In genomic region chr11:47466201-47466600, GRCh38 we compare ENCODE assay signal across 10 cellular contexts. TPM values are rescaled to one million over a fixed set of nuclear protein-coding genes. Genes with fewer than 3 reads are reported as not detected.
A peak's percentile ranks its signal among the peaks of the same experiment; 100 is the strongest.
DNase-seq lines count a peak whose midpoint lies in the region; ATAC-seq and TF ChIP-seq lines count a peak whose summit lies in the region.
"Had no signal": no experiment of that assay in that cellular context is flagged by ENCODE, and none has a peak within 500 bp of the region (broad histone marks: within the 10 kb centered on the region; RNA-seq: fewer than 3 reads in every experiment).

No MANE protein-coding gene starts in this region.

- no peak for TF ChIP-seq EP300 in transverse colon (IDR thresholded peaks at IDR 0.05; ENCODE audit: low read depth)

- intact Hi-C loops in heart left ventricle (cut with DNase I), result loop anchor here in 3 of 10 donors (5.0 to 10.0 kb wide), 2 partner anchors 86 to 149 kb away; partner anchors contain the start of gene CELF1 (in 1 of the 3)
- intact Hi-C loops in left ventricle myocardium superior (cut with micrococcal nuclease), result no loop called here
- intact Hi-C loops in transverse colon (cut with DNase I; ENCODE audit: low total_unique reads), result no loop called here

- TF ChIP-seq CTCF in heart left ventricle (IDR thresholded peaks at IDR 0.05), result no peak
- no peak for TF ChIP-seq CTCF in transverse colon (IDR thresholded peaks at IDR 0.05)

- H3K4me3 ChIP-seq in heart left ventricle, result peak overlapping the region in 3 of 12 donors; percentile 5 to 28 (median 7)
- H3K4me3 ChIP-seq in muscle layer of duodenum (ENCODE audit: low read depth in 1 of 2, low read length in 2 of 2), result no peak overlapping the region
- H3K4me3 ChIP-seq in transverse colon, result no peak overlapping the region

- H3K4me1 ChIP-seq in heart left ventricle, result peaks cover 3 to 49% (median 31%) of the 10 kb centered on the region in 12 donors
- H3K4me1 ChIP-seq in muscle layer of duodenum (ENCODE audit: control insufficient read depth in 1 of 2, insufficient read depth in 2 of 2, low read length in 2 of 2), result peaks cover 23 to 41% of the 10 kb centered on the region in 2 donors
- peaks cover 11 to 45% (median 28%) of the 10 kb centered on the region in 4 donors for H3K4me1 ChIP-seq in transverse colon

- H3K27me3 ChIP-seq in heart left ventricle, result no peaks in the 10 kb centered on the region
- H3K27me3 ChIP-seq in muscle layer of duodenum (ENCODE audit: low read depth, low read length), result no peaks in the 10 kb centered on the region
- H3K27me3 ChIP-seq in transverse colon, result no peaks in the 10 kb centered on the region

- peak overlapping the region; percentile 41 to 79 (median 60) for H3K27ac ChIP-seq in heart left ventricle
- H3K27ac ChIP-seq in cingulate gyrus (ENCODE audit: low read depth, low read length), result peak overlapping the region; percentile 65
- H3K27ac ChIP-seq in muscle layer of duodenum (ENCODE audit: low read length), result peak overlapping the region; percentile 68
- H3K27ac ChIP-seq in transverse colon, result peak overlapping the region; percentile 64 to 79 (median 71)

- ATAC-seq in heart left ventricle (no peak), left ventricle myocardium superior (no peak), HG03039 (IDR thresholded peaks at IDR 0.05; ENCODE audit: unreplicated experiment) (no peak)

- WGBS in heart left ventricle, 4 donors, result 32 to 50% (median 34%) methylated on average over 5 of the region's 5 CpGs
- 37 to 43% methylated on average over 5 of the region's 5 CpGs for WGBS in transverse colon (ENCODE audit: low coverage in 1 of 2), 2 donors

- in situ Hi-C loops in transverse colon (cut with MboI; ENCODE audit: low pct_ligation_motif_present in 1 of 4, low pct_unique_long_range_greater_than_20kb in 1 of 4, low sequenced_read_pairs in 3 of 4), result loop anchor here in 1 of 4 donors (25.0 kb wide), 1 partner anchor 96 kb away; the partner anchor contains the start of genes CELF1 and PTPMT1

- peaks cover 0 to 63% (median 46%) of the 10 kb centered on the region in 9 donors for H3K36me3 ChIP-seq in heart left ventricle
- H3K36me3 ChIP-seq in muscle layer of duodenum (ENCODE audit: control insufficient read depth in 1 of 2, insufficient read depth in 2 of 2, low read length in 2 of 2), result peaks cover 13 to 23% of the 10 kb centered on the region in 2 donors
- H3K36me3 ChIP-seq in transverse colon, result peaks cover 0 to 17% (median 5%) of the 10 kb centered on the region in 4 donors

- H3K9me3 ChIP-seq in heart left ventricle (no peaks in the 10 kb centered on the region), muscle layer of duodenum (ENCODE audit: control insufficient read depth in 1 of 2, low read length in 2 of 2) (no peaks in the 10 kb centered on the region), transverse colon (no peaks in the 10 kb centered on the region)

- DNase-seq in heart left ventricle (no peak), left ventricle myocardium superior (no peak), transverse colon (no peak), NCI-H187 (lab: John Stamatoyannopoulos, UW) (no peak), NCI-H146 treated with DMSO at 0.1 percent for 48 hours (lab: John Stamatoyannopoulos, UW; ENCODE audit: unreplicated experiment) (no peak)
- DNase-seq: RPMI8226 had no signal

- TF ChIP-seq POLR2A in heart left ventricle (IDR thresholded peaks at IDR 0.05), result no peak
- TF ChIP-seq POLR2A in transverse colon (IDR thresholded peaks at IDR 0.05), result no peak

RNA-seq across cellular contexts. Expression of gene RAPSN, which starts 17.3 kb away (rescaled TPM):
- 1 to 10 TPM; 1.4 to 6.5 (median 3.6) TPM for total RNA-seq in heart left ventricle
- 1 to 10 TPM in 1 of 2 donors, under 1 TPM in 1; 0.43 to 2.2 TPM for polyA plus RNA-seq in heart left ventricle
- total RNA-seq in left ventricle myocardium superior, result 6.3 TPM
- not detected for total RNA-seq in transverse colon
- total RNA-seq: cerebellum had no signal

RNA-seq across cellular contexts. Expression of gene PSMC3, which starts 40.0 kb away (rescaled TPM):
- total RNA-seq in heart left ventricle (100 to 1,000 TPM; 121 to 215 (median 151) TPM), left ventricle myocardium superior (180 TPM), transverse colon (100 to 1,000 TPM in 2 of 4 donors, 10 to 100 TPM in 2; 56.5 to 252 (median 91.4) TPM)
- 100 to 1,000 TPM; 195 to 258 TPM for polyA plus RNA-seq in heart left ventricle

RNA-seq across cellular contexts. Expression of gene SLC39A13, which starts 57.8 kb away (rescaled TPM):
- total RNA-seq in heart left ventricle, result 10 to 100 TPM; 33.5 to 82.8 (median 45.3) TPM
- polyA plus RNA-seq in heart left ventricle, result 10 to 100 TPM; 56.5 to 97.3 TPM
- 39.5 TPM for total RNA-seq in left ventricle myocardium superior
- total RNA-seq in transverse colon, result 10 to 100 TPM; 19.9 to 56.9 (median 43.1) TPM
